In the genomic region with DNA sequence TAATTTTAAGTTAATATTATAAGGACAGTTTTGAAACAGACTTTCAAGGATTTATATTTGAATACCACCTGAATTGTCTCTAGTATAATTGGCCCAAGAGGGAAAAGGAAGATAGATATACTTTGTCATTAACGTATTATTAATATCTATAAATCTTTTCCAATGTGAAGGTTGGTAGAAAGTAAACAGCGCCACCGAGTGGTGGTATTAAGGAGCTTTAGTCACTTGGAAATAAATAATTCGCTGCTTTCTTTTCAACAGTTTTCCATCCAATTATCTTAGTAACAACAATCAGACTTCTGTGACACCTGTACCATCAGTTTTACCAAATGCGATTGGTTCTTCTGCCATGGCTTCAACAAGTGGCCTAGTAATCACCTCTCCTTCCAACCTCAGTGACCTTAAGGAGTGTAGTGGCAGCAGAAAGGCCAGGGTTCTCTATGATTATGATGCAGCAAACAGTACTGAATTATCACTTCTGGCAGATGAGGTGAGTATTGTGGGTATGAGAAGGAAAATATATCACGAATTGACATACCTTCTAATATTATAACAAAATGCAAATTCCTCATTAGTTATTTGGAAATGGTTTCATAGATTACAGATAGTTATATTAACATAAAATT, we compare ENCODE assay signal across 8 cellular contexts. TPM values are rescaled to one million over a fixed set of nuclear protein-coding genes. Genes with fewer than 3 reads are reported as not detected.
A peak's percentile ranks its signal among the peaks of the same experiment; 100 is the strongest.
DNase-seq lines count a peak whose midpoint lies in the region; ATAC-seq and TF ChIP-seq lines count a peak whose summit lies in the region.

No MANE protein-coding gene starts in this region.

- H3K9ac ChIP-seq in OCI-LY1 (ENCODE audit: low read length) (no peak overlapping the region), mammary epithelial cell (ENCODE audit: insufficient read depth, low read length) (no peak overlapping the region)

- H4K20me1 ChIP-seq in OCI-LY1 (ENCODE audit: insufficient read depth, low read length) (no peaks in the 10 kb centered on the region), mammary epithelial cell (ENCODE audit: insufficient read depth, low read length) (no peaks in the 10 kb centered on the region)

- H3K9me2 ChIP-seq in OCI-LY1 (ENCODE audit: low read depth, low read length) = no peaks in the 10 kb centered on the region

- BruUV-seq in A673 (replicated peaks; lab: Mats Ljungman, UMichigan) (no TSS peak), mammary epithelial cell (replicated peaks; lab: Mats Ljungman, UMichigan) (no TSS peak)

- whole genome bisulfite sequencing in mammary epithelial cell (ENCODE audit: low coverage, missing lambda C conversion rate) = 59% methylated on average over 6 of the region's 6 CpGs

- H3K79me2 ChIP-seq in OCI-LY1 (ENCODE audit: insufficient read depth, low read length) (no peaks in the 10 kb centered on the region), mammary epithelial cell (ENCODE audit: insufficient read depth, low read length) (peaks cover 2% of the 10 kb centered on the region)

- H2AFZ ChIP-seq in OCI-LY1 (ENCODE audit: low read length) (no peak overlapping the region), mammary epithelial cell (ENCODE audit: low read depth, low read length) (no peak overlapping the region)

- H3K4me1 ChIP-seq in A673 (ENCODE audit: insufficient read depth, low read length, poor library complexity, severe bottlenecking) = no peaks in the 10 kb centered on the region
- H3K4me1 ChIP-seq in OCI-LY1 (ENCODE audit: insufficient read depth, low read length, severe bottlenecking) = no peaks in the 10 kb centered on the region
- no peaks in the 10 kb centered on the region for H3K4me1 ChIP-seq in mammary epithelial cell (ENCODE audit: insufficient read depth, low read length)

- dilution Hi-C loops in mammary epithelial cell (cut with HindIII; ENCODE audit: low sequenced_read_pairs) = no loop called here

- H3K4me3 ChIP-seq in A673 (ENCODE audit: low read depth, low read length, poor library complexity, severe bottlenecking) (no peak overlapping the region), OCI-LY1 (ENCODE audit: low read depth, low read length, poor library complexity, severe bottlenecking) (no peak overlapping the region), mammary epithelial cell (replicated peaks in 1 of 3; ENCODE audit: insufficient read depth in 1 of 3, low read depth in 2 of 3, low read length in 3 of 3) (no peak overlapping the region)

- H3K4me2 ChIP-seq in OCI-LY1 (ENCODE audit: low read length) (no peak overlapping the region), mammary epithelial cell (ENCODE audit: insufficient read depth, low read depth, low read length) (no peak overlapping the region)

- POLR2A ChIA-PET in A673 (lab: Charles Lee; ENCODE audit: low non-redundant PET) = no interaction called here

- H3F3A ChIP-seq in OCI-LY1 (ENCODE audit: insufficient read depth, low read length) = no peaks in the 10 kb centered on the region

- peak; percentile 51 for DNase-seq in A673 (ENCODE audit: low spot score)
- DNase-seq in G401 (ENCODE audit: low spot score) = peak; percentile 41
- peak; percentile 12 for DNase-seq in mammary epithelial cell
- peak; percentile 55 for DNase-seq in medulla oblongata (ENCODE audit: extremely low spot score)

- H3K27ac ChIP-seq in A673 (ENCODE audit: low read depth, low read length, poor library complexity, severe bottlenecking) (no peak overlapping the region), OCI-LY1 (ENCODE audit: low read depth, low read length, poor library complexity, severe bottlenecking) (no peak overlapping the region), mammary epithelial cell (ENCODE audit: insufficient read depth, low read depth, low read length) (no peak overlapping the region)

- CTCF ChIA-PET in A673 (lab: Charles Lee) = interaction anchor here (0.6 to 1.3 kb wide), 3 partner anchors 36 to 39 kb away, joined by 3 to 6 read pairs (median 5); partner anchors contain the start of gene SH3GLB1
- CTCF ChIA-PET in mammary epithelial cell (lab: Charles Lee; ENCODE audit: low non-redundant PET) = interaction anchor here (0.6 kb wide), 1 partner anchor 956 kb away, joined by 5 read pairs; no protein-coding TSS in a partner anchor

- H3K9me3 ChIP-seq in A673 (ENCODE audit: low read depth, low read length, poor library complexity, severe bottlenecking) (no peaks in the 10 kb centered on the region), OCI-LY1 (ENCODE audit: low read length) (no peaks in the 10 kb centered on the region), mammary epithelial cell (replicated peaks; ENCODE audit: insufficient read depth, low read length) (no peaks in the 10 kb centered on the region)

- in situ Hi-C loops in G401 (cut with HindIII; ENCODE audit: low sequenced_read_pairs) = no loop called here
- in situ Hi-C loops in mammary epithelial cell (cut with MboI; ENCODE audit: low sequenced_read_pairs in 2 of 2) = no loop called here

- H3K36me3 ChIP-seq in A673 (ENCODE audit: insufficient read depth, low read length, poor library complexity, severe bottlenecking) (peaks cover 17% of the 10 kb centered on the region), OCI-LY1 (ENCODE audit: insufficient read depth, low read length) (peaks cover 50% of the 10 kb centered on the region), mammary epithelial cell (ENCODE audit: insufficient read depth, low read length) (peaks cover 38% of the 10 kb centered on the region)

- H3K27me3 ChIP-seq in A673 (replicated peaks; ENCODE audit: insufficient read depth, low read depth, low read length, poor library complexity) (no peaks in the 10 kb centered on the region), OCI-LY1 (ENCODE audit: insufficient read depth, low read length) (no peaks in the 10 kb centered on the region), mammary epithelial cell (ENCODE audit: insufficient read depth, low read length) (no peaks in the 10 kb centered on the region)

- intact Hi-C loops in A673 (cut with micrococcal nuclease; ENCODE audit: unreplicated experiment) (loop anchor here (5.0 to 10.0 kb wide), 4 partner anchors 40 to 360 kb away; partner anchors contain the start of gene SH3GLB1), mammary epithelial cell (cut with micrococcal nuclease) (loop anchor here (1.0 to 5.0 kb wide), 3 partner anchors 40 to 270 kb away; partner anchors contain the start of gene SH3GLB1)

- peak; percentile 87 for TF ChIP-seq CTCF in A673 (conservative IDR thresholded peaks at IDR 0.05; ENCODE audit: low read depth, low read length)
- TF ChIP-seq CTCF in OCI-LY1 (IDR thresholded peaks at IDR 0.05; ENCODE audit: low read length) = peak; percentile 80
- peak; percentile 56 to 65 for TF ChIP-seq CTCF in mammary epithelial cell (conservative IDR thresholded peaks at IDR 0.05 in 1 of 2, IDR thresholded peaks at IDR 0.05 in 1 of 2; ENCODE audit: extremely low read depth in 1 of 2, insufficient read depth in 1 of 2, low read depth in 1 of 2, low read length in 2 of 2)

- ATAC-seq in HG03025 (IDR thresholded peaks at IDR 0.05; ENCODE audit: low FRiP score, unreplicated experiment) (no peak), GM18505 (IDR thresholded peaks at IDR 0.05; ENCODE audit: unreplicated experiment) (no peak), HG02840 (IDR thresholded peaks at IDR 0.05; ENCODE audit: low FRiP score, unreplicated experiment) (no peak)

- no peak for TF ChIP-seq POLR2A in GM18505 (IDR thresholded peaks at IDR 0.05; ENCODE audit: borderline replicate concordance, extremely low read depth, insufficient read depth, insufficient read length)

RNA-seq across cellular contexts. Expression of gene SH3GLB1, which starts 37.7 kb away (rescaled TPM):
- total RNA-seq in A673 (2021) = 43.4 and 45.9 TPM in 2 replicates
- 8.7 and 21.7 TPM in 2 replicates for total RNA-seq in G401 (2014; rRNA removed; shearing (Covaris generic))
- 10 to 100 TPM; 41.8 to 93.9 TPM for total RNA-seq in mammary epithelial cell
- polyA plus RNA-seq in mammary epithelial cell = 36.2 TPM
- 68.9 TPM for polyA minus RNA-seq in mammary epithelial cell
